Comparison of ENCODE assay signal across 8 cellular contexts in the genomic region with DNA sequence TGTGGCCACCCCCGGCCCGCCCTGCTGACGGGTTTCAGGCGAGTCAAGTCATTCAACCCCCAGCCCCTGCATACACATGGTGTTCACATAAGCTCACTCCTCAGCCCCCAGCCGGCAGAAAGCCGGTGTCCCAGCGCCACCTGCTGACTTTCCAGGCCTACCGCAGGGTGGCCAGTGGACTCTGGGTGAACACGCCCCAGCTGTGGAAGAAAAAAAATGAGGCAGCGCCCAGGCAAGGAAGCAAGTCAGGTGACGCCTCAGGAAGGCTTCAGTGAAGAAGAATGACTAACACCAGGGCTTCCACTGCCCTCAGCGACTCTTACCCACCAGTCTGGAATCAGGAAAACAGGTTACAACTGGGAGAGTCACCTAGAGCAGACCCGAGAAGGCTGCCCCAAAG. TPM values are rescaled to one million over a fixed set of nuclear protein-coding genes. Genes with fewer than 3 reads are reported as not detected.
DNase-seq lines count a peak whose midpoint lies in the region; ATAC-seq lines count a peak whose summit lies in the region.

No MANE protein-coding gene starts in this region.

- 17 to 20% methylated on average over 13 of the region's 13 CpGs for WGBS in aorta, 2 donors

- no peaks in the 10 kb centered on the region for H3K4me1 ChIP-seq in aorta (ENCODE audit: control insufficient read depth in 1 of 2, insufficient read depth in 2 of 2, low read length in 2 of 2)

- H3K27ac Mint-ChIP-seq in naive thymus-derived CD8-positive, alpha-beta T cell = peak overlapping the region in 4 of 10 donors; percentile 3 to 41 (median 24)

- H3K4me3 Mint-ChIP-seq in naive thymus-derived CD8-positive, alpha-beta T cell = no peak overlapping the region

- H3K27ac ChIP-seq in aorta (ENCODE audit: low read depth in 1 of 2, low read length in 2 of 2) = no peak overlapping the region

- no peaks in the 10 kb centered on the region for H3K27me3 ChIP-seq in aorta (ENCODE audit: control insufficient read depth in 1 of 2, insufficient read depth in 2 of 2, low read length in 1 of 2)

- no peaks in the 10 kb centered on the region for H3K9me3 ChIP-seq in aorta (ENCODE audit: control insufficient read depth, low read length)

- no peaks in the 10 kb centered on the region for H3K9me3 Mint-ChIP-seq in naive thymus-derived CD8-positive, alpha-beta T cell

- DNase-seq in SIG-M5 treated with dmso at 0.1 percent for 504 hours (lab: John Stamatoyannopoulos, UW; ENCODE audit: unreplicated experiment) = peak; percentile 67
- DNase-seq in SIG-M5 (lab: John Stamatoyannopoulos, UW) = no peak
- peak; percentile 69 for DNase-seq in NAMALWA (ENCODE audit: low spot score)
- DNase-seq in activated CD4-positive, alpha-beta T cell treated with anti-CD3 and anti-CD28 coated beads for 48 hours = peak; percentile 67
- DNase-seq in naive thymus-derived CD8-positive, alpha-beta T cell = peak in 5 of 10 donors; percentile 14 to 35 (median 29)
- peak in 1 of 2 donors; percentile 74 for DNase-seq in aorta

- no peak overlapping the region for H3K4me3 ChIP-seq in aorta (ENCODE audit: low read length in 2 of 2)

- POLR2A ChIA-PET in naive thymus-derived CD8-positive, alpha-beta T cell (lab: Charles Lee) = no interaction called here

- H3K36me3 Mint-ChIP-seq in naive thymus-derived CD8-positive, alpha-beta T cell = peaks cover 0 to 46% (median 0%) of the 10 kb centered on the region in 3 donors

- ATAC-seq in esophagus mucosa (peak; percentile 84), aorta (ENCODE audit: low FRiP score) (peak; percentile 37), HG03571 (IDR thresholded peaks at IDR 0.05; ENCODE audit: unreplicated experiment) (no peak)
- ATAC-seq in naive thymus-derived CD8-positive, alpha-beta T cell = peak; percentile 53

- H3K27me3 Mint-ChIP-seq in naive thymus-derived CD8-positive, alpha-beta T cell = no peaks in the 10 kb centered on the region

- no peaks in the 10 kb centered on the region for H3K36me3 ChIP-seq in aorta (ENCODE audit: control insufficient read depth in 1 of 2, insufficient read depth in 2 of 2, low read length in 1 of 2)

- peaks cover 3 to 21% (median 7%) of the 10 kb centered on the region in 4 donors for H3K4me1 Mint-ChIP-seq in naive thymus-derived CD8-positive, alpha-beta T cell

- intact Hi-C loops in aorta (cut with DNase I) = no loop called here

RNA-seq across cellular contexts. Expression of gene BCAP31, which starts 15.8 kb away (rescaled TPM):
- total RNA-seq in esophagus mucosa (191 TPM), aorta (100 to 1,000 TPM; 118 to 130 TPM)
- 100 to 1,000 TPM; 108 to 118 TPM for total RNA-seq in naive thymus-derived CD8-positive, alpha-beta T cell
- 100 to 1,000 TPM; 298 to 328 (median 319) TPM for polyA plus RNA-seq in naive thymus-derived CD8-positive, alpha-beta T cell
- 100 to 1,000 TPM; 101 to 128 TPM for polyA plus RNA-seq in aorta

RNA-seq across cellular contexts. Expression of gene ABCD1, which starts 16.2 kb away (rescaled TPM):
- total RNA-seq in esophagus mucosa (2.5 TPM), aorta (10 to 100 TPM; 11.4 to 15.8 TPM)
- total RNA-seq in naive thymus-derived CD8-positive, alpha-beta T cell = 1 to 10 TPM; 5.8 to 7.3 TPM
- polyA plus RNA-seq in naive thymus-derived CD8-positive, alpha-beta T cell = 1 to 10 TPM; 1.1 to 2.1 (median 2.0) TPM
- polyA plus RNA-seq in aorta = 1 to 10 TPM; 8.8 to 9.9 TPM

RNA-seq across cellular contexts. Expression of gene SLC6A8, which starts 20.7 kb away (rescaled TPM):
- total RNA-seq in esophagus mucosa (62.0 TPM), aorta (10 to 100 TPM; 16.2 to 26.7 TPM)
- total RNA-seq in naive thymus-derived CD8-positive, alpha-beta T cell = under 1 TPM; 0.31 to 0.49 TPM
- under 1 TPM in 2 of 3 donors, not detected in 1; 0.04 to 0.16 TPM for polyA plus RNA-seq in naive thymus-derived CD8-positive, alpha-beta T cell
- 10 to 100 TPM; 13.9 to 14.7 TPM for polyA plus RNA-seq in aorta

RNA-seq across cellular contexts. Expression of gene PNCK, which starts 34.8 kb away (rescaled TPM):
- total RNA-seq in esophagus mucosa = 1.00 TPM
- total RNA-seq in naive thymus-derived CD8-positive, alpha-beta T cell = not detected
- polyA plus RNA-seq in naive thymus-derived CD8-positive, alpha-beta T cell = not detected
- total RNA-seq in aorta = 1 to 10 TPM; 4.3 to 4.9 TPM
- polyA plus RNA-seq in aorta = 1 to 10 TPM in 1 of 2 donors, not detected in 1; 3.0 TPM

RNA-seq across cellular contexts. Expression of gene PLXNB3, which starts 55.6 kb away (rescaled TPM):
- total RNA-seq in esophagus mucosa = 11.2 TPM
- under 1 TPM; 0.34 to 0.41 TPM for total RNA-seq in naive thymus-derived CD8-positive, alpha-beta T cell
- not detected for polyA plus RNA-seq in naive thymus-derived CD8-positive, alpha-beta T cell
- 10 to 100 TPM; 18.0 to 18.7 TPM for total RNA-seq in aorta
- 10 to 100 TPM in 1 of 2 donors, under 1 TPM in 1; 0.38 to 31.4 TPM for polyA plus RNA-seq in aorta

Comparison
In these comparisons a context has a peak if more than half of its experiments do, and no peak if none do; other contexts are left out.
1. RNA of gene SLC6A8, which starts 20.7 kb away (total RNA-seq): 62.0 TPM in esophagus mucosa (single experiment) and 16.2 to 26.7 TPM in aorta; 0.31 to 0.49 TPM in naive thymus-derived CD8-positive, alpha-beta T cell; every median in the first group is over 10 times any median in the second.